In the genomic region with DNA sequence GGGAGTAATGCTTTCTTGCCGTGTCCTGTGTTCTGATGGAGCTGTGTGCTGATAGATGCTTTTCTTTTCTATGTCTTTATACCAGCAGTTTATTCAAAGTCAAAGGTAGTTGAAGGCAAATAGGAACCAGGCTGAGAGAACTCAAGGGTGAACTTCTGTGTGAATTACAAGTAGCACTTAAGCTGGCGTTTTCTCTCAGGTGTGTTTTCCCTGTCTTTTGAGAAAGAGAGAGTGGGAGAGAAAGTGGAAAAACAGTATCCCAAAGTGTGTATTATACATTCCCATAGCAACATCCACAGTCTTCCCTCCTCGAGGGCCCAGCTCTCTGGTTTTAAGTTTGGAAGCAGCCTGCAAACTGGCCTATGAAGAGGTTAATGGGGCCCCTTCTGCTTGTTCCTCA, we compare ENCODE assay signal across 11 cellular contexts. TPM values are rescaled to one million over a fixed set of nuclear protein-coding genes. Genes with fewer than 3 reads are reported as not detected.
DNase-seq lines count a peak whose midpoint lies in the region; ATAC-seq and TF ChIP-seq lines count a peak whose summit lies in the region.
"Had no signal": no experiment of that assay in that cellular context is flagged by ENCODE, and none has a peak within 500 bp of the region (broad histone marks: within the 10 kb centered on the region; RNA-seq: fewer than 3 reads in every experiment).

No MANE protein-coding gene starts in this region.

- H3K4me1 ChIP-seq in SK-N-SH (ENCODE audit: control insufficient read depth in 1 of 2, insufficient read depth in 2 of 2, low read depth in 1 of 2, low read length in 1 of 2), result peaks cover 0 to 4% of the 10 kb centered on the region in 2 experiments; a peak in 2 of 4 replicates
- H3K4me1 ChIP-seq in spleen, result peaks cover 55 to 100% (median 88%) of the 10 kb centered on the region in 6 donors

- no peaks in the 10 kb centered on the region for H3F3A ChIP-seq in SK-N-SH (replicated peaks; ENCODE audit: insufficient read depth)

- H3K27me3 ChIP-seq in SK-N-SH (ENCODE audit: insufficient read depth) (no peaks in the 10 kb centered on the region), spleen (replicated peaks in 1 of 7) (no peaks in the 10 kb centered on the region)

- H3K4me2 ChIP-seq in SK-N-SH, result peak overlapping the region; percentile 67; the same call in 1 of the 2 replicates

- no peak for TF ChIP-seq POLR2A in spleen (IDR thresholded peaks at IDR 0.05)

- no peak for TF ChIP-seq EP300 in SK-N-SH (IDR thresholded peaks at IDR 0.05; ENCODE audit: borderline replicate concordance in 1 of 2, low read depth in 1 of 2, low read length in 1 of 2)

- H3K27ac ChIP-seq in SK-N-SH (ENCODE audit: low read depth in 2 of 2, low read length in 1 of 2) (no peak overlapping the region), spleen (peak overlapping the region; percentile 69 to 93 (median 89))

- intact Hi-C loops in spleen (cut with DNase I; ENCODE audit: low total_unique reads), result no loop called here

- H3K79me2 ChIP-seq in SK-N-SH (ENCODE audit: insufficient read depth), result peaks cover 18% of the 10 kb centered on the region

- CTCF ChIA-PET in SK-N-SH (lab: Yijun Ruan, JAX), result interaction anchor here (0.6 to 2.9 kb wide), 4 partner anchors 9 to 369 kb away, joined by 3 to 10 read pairs (median 6); a partner anchor contains a TSS

- H2AFZ ChIP-seq in SK-N-SH (ENCODE audit: low read depth), result no peak overlapping the region

- no peaks in the 10 kb centered on the region for H3K9me2 ChIP-seq in SK-N-SH

- no peak overlapping the region for H3K9ac ChIP-seq in SK-N-SH

- H3K4me3 ChIP-seq in SK-N-SH (ENCODE audit: low read depth in 2 of 2, low read length in 1 of 2), result no peak overlapping the region; a peak in 1 of 4 replicates
- peak overlapping the region; percentile 81 for H3K4me3 ChIP-seq in fibroblast of the aortic adventitia (ENCODE audit: low read depth, low read length)
- H3K4me3 ChIP-seq in spleen, result peak overlapping the region; percentile 30 to 86 (median 60)

- peaks cover 78% of the 10 kb centered on the region for H3K4me1 Mint-ChIP-seq in T-helper 17 cell

- TF ChIP-seq RAD21 in SK-N-SH (IDR thresholded peaks at IDR 0.05; ENCODE audit: low read length), result no peak

- peak overlapping the region; percentile 98 for H3K27ac Mint-ChIP-seq in T-helper 17 cell

- ATAC-seq in SK-N-SH treated with all-trans-retinoic acid at 6 μM for 48 hours, result no peak
- no peak for ATAC-seq in T-helper 17 cell
- no peak for ATAC-seq in HG02852 (IDR thresholded peaks at IDR 0.05; ENCODE audit: unreplicated experiment)
- ATAC-seq: activated CD4-positive, CD25-positive, alpha-beta regulatory T cell treated with anti-CD3 and anti-CD28 coated beads, Interleukin-2, amount 50 U/mL, for 24 hours had no signal

- POLR2A ChIA-PET in SK-N-SH (lab: Yijun Ruan, JAX), result no interaction called here

- H3K4me3 Mint-ChIP-seq in T-helper 17 cell, result peak overlapping the region; percentile 97

- H3K36me3 ChIP-seq in SK-N-SH (replicated peaks in 1 of 2; ENCODE audit: control insufficient read depth in 1 of 2, insufficient read depth in 2 of 2, low read length in 1 of 2), result no peaks in the 10 kb centered on the region
- H3K36me3 ChIP-seq in spleen, result no peaks in the 10 kb centered on the region

- no peak for TF ChIP-seq CTCF in SK-N-SH (IDR thresholded peaks at IDR 0.05)
- no peak for TF ChIP-seq CTCF in fibroblast of the aortic adventitia (IDR thresholded peaks at IDR 0.05; ENCODE audit: insufficient read depth, low read length)
- no peak for TF ChIP-seq CTCF in spleen (IDR thresholded peaks at IDR 0.05 in 8 of 11, conservative IDR thresholded peaks at IDR 0.05 in 3 of 11)

- H3K27me3 Mint-ChIP-seq in T-helper 17 cell, result no peaks in the 10 kb centered on the region

- 86% methylated on average over 3 of the region's 3 CpGs for WGBS in SK-N-SH (ENCODE audit: low lambda C conversion rate)
- WGBS in spleen, 5 donors, result 43 to 59% (median 47%) methylated on average over 3 of the region's 3 CpGs

- no peaks in the 10 kb centered on the region for H3K9me3 ChIP-seq in SK-N-SH
- no peaks in the 10 kb centered on the region for H3K9me3 ChIP-seq in T-helper 17 cell (ENCODE audit: control insufficient read depth, low read length, poor library complexity, severe bottlenecking)
- H3K9me3 ChIP-seq in spleen, result no peaks in the 10 kb centered on the region

- H4K20me1 ChIP-seq in SK-N-SH (ENCODE audit: insufficient read depth), result no peaks in the 10 kb centered on the region

- H3K36me3 Mint-ChIP-seq in T-helper 17 cell (ENCODE audit: low read depth), result peaks cover 2% of the 10 kb centered on the region

- DNase-seq in SK-N-SH, result no peak
- DNase-seq in T-helper 17 cell, result no peak
- no peak for DNase-seq in fibroblast of the aortic adventitia (ENCODE audit: low read depth)
- no peak for DNase-seq in spleen
- DNase-seq in GM19238 (ENCODE audit: insufficient read length, low spot score), result no peak
- no peak for DNase-seq in DMS114 treated with DMSO at 0.1 percent for 48 hours (lab: John Stamatoyannopoulos, UW; ENCODE audit: unreplicated experiment)
- DNase-seq: effector CD8-positive, alpha-beta T cell; nucleus accumbens had no signal

TF ChIP-seq in SK-N-SH, 30 proteins besides CTCF, POLR2A, EP300 and RAD21:
- TF ChIP-seq, protein P1, sequence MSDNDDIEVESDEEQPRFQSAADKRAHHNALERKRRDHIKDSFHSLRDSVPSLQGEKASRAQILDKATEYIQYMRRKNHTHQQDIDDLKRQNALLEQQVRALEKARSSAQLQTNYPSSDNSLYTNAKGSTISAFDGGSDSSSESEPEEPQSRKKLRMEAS (IDR thresholded peaks at IDR 0.05; ENCODE audit: low read depth), result no peak
- TF ChIP-seq GABPA (IDR thresholded peaks at IDR 0.05; ENCODE audit: low read depth), result no peak

TF ChIP-seq in SK-N-SH treated with all-trans-retinoic acid at 6 μM for 48 hours, 23 proteins besides CTCF, POLR2A, EP300 and RAD21:
- no peak for TF ChIP-seq ZFP30 (CRISPR knock-in tag; IDR thresholded peaks at IDR 0.05)
- TF ChIP-seq CSDC2 (CRISPR knock-in tag; IDR thresholded peaks at IDR 0.05), result no peak
- TF ChIP-seq ZC3H10 (CRISPR knock-in tag; IDR thresholded peaks at IDR 0.05), result no peak

RNA-seq across cellular contexts. Expression of a gene that starts 1.5 kb away (rescaled TPM):
- polyA plus RNA-seq in SK-N-SH (2012; rRNA removed) (28.3 and 31.3 TPM in 2 replicates), spleen (100 to 1,000 TPM in 2 of 3 donors, 10 to 100 TPM in 1; 91.9 to 123 (median 100) TPM)
- 33.8 and 41.5 TPM in 2 replicates for polyA plus RNA-seq in SK-N-SH (2012; cell fraction: cytosol; rRNA removed)
- polyA plus RNA-seq in SK-N-SH (2012; cell fraction: nucleus; rRNA removed), result 11.7 and 15.5 TPM in 2 replicates
- total RNA-seq in T-helper 17 cell (100 to 1,000 TPM; 130 to 140 TPM), fibroblast of the aortic adventitia (ENCODE audit: low replicate concordance) (13.4 and 33.3 TPM in 2 replicates), spleen (100 to 1,000 TPM in 4 of 7 donors, 10 to 100 TPM in 3; 71.1 to 113 (median 102) TPM)

Comparison
In these comparisons a context has a peak if more than half of its experiments do, and no peak if none do; other contexts are left out.
1. H3K27ac ChIP-seq: peak in spleen (8 of 8); none in SK-N-SH (0 of 2).
2. H3K4me3 ChIP-seq: peak in fibroblast of the aortic adventitia (single experiment) and spleen (8 of 8); none in SK-N-SH (0 of 2).